ENCODE assay signal across 16 cellular contexts in the genomic region with DNA sequence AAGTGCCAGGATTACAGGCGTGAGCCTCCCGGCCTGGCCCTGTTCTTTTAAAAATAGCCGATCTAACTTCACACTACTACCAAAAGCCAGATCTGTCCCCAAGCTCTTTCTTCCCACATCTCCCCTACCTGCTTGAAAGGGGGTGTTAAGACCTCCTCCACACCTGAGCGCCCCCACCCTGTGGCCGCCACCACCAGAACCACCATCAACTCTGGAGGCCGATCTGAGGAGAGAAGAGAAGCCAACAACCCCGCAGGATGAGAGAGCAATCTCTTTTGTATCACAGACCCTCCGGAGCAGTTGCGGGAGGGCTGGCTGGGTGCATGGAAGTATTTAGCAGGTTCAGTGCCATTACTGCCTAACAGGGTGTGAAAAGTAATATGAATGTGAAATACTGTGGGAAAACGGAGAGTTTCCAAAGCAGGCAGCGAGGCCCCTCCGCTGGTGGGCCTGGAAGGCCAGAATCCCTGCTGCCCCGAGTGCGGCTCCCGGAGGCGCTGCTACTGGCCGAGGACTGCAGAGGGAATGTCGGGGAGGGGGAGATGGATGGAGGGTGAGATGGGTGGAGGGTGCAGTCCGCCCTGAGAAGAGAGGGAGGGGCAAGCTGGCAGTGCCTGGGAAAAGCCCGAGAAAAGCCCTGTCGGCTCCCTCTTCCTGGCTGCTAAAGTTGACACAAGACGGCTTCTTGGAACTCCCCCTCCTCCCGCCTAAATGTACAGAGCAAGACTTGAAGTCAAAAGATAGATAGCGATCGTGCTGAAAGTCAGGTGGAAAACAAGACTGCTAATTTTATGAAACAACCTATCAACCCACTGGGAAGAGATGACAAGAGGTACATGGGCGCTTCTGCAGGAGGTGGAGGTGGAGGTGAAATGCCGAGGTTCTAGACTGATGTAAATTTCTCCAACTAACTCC. TPM values are rescaled to one million over a fixed set of nuclear protein-coding genes. Genes with fewer than 3 reads are reported as not detected.
DNase-seq lines count a peak whose midpoint lies in the region; ATAC-seq, FAIRE-seq and TF ChIP-seq lines count a peak whose summit lies in the region.
"Had no signal": no experiment of that assay in that cellular context is flagged by ENCODE, and none has a peak within 500 bp of the region (broad histone marks: within the 10 kb centered on the region; RNA-seq: fewer than 3 reads in every experiment).

No MANE protein-coding gene starts in this region.

- H3K27ac Mint-ChIP-seq in T-helper 17 cell = no peak overlapping the region
- H3K27ac Mint-ChIP-seq in osteocyte (ENCODE audit: unreplicated experiment) = no peak overlapping the region

- H3K4me1 Mint-ChIP-seq in T-helper 17 cell = peaks cover 12% of the 10 kb centered on the region
- H3K4me1 Mint-ChIP-seq in osteocyte (ENCODE audit: unreplicated experiment) = peaks cover 10% of the 10 kb centered on the region

- no peak for FAIRE-seq in RCC 7860 (lab: Jason Lieb, UNC)
- FAIRE-seq: K562 had no signal

- H3K36me3 ChIP-seq in right atrium auricular region = no peaks in the 10 kb centered on the region

- H3K4me3 Mint-ChIP-seq in T-helper 17 cell = peak overlapping the region; percentile 83
- H3K4me3 Mint-ChIP-seq in osteocyte (ENCODE audit: unreplicated experiment) = peak overlapping the region; percentile 38

- DNase-seq in GM13977 (ENCODE audit: low spot score) (peak; percentile 38), T-helper 17 cell (no peak), right atrium auricular region (ENCODE audit: low spot score) (peak; percentile 56), osteocyte (ENCODE audit: extremely low spot score, unreplicated experiment) (no peak), RCC 7860 (ENCODE audit: low spot score) (no peak), UCSD-AML1 (lab: John Stamatoyannopoulos, UW; ENCODE audit: unreplicated experiment) (no peak), NCI-H2107 treated with DMSO at 0.1 percent for 48 hours (lab: John Stamatoyannopoulos, UW; ENCODE audit: unreplicated experiment) (no peak)
- DNase-seq: Caco-2; central memory CD4-positive, alpha-beta T cell; NCI-H774; SHP77 had no signal

- H3K27me3 ChIP-seq in right atrium auricular region = no peaks in the 10 kb centered on the region

- peaks cover 4% of the 10 kb centered on the region for H3K36me3 Mint-ChIP-seq in T-helper 17 cell (ENCODE audit: low read depth)
- H3K36me3 Mint-ChIP-seq in osteocyte (ENCODE audit: unreplicated experiment) = peaks cover 2% of the 10 kb centered on the region

- no peak for TF ChIP-seq CTCF in GM13977 (IDR thresholded peaks at IDR 0.05; ENCODE audit: extremely low read depth, insufficient read depth, missing control alignments)
- TF ChIP-seq CTCF in right atrium auricular region (IDR thresholded peaks at IDR 0.05) = no peak
- no peak for TF ChIP-seq CTCF in osteocyte (IDR thresholded peaks at IDR 0.05)

- H3K9me3 ChIP-seq in T-helper 17 cell (ENCODE audit: control insufficient read depth, low read length, poor library complexity, severe bottlenecking) = no peaks in the 10 kb centered on the region
- no peaks in the 10 kb centered on the region for H3K9me3 ChIP-seq in right atrium auricular region
- H3K9me3 ChIP-seq: Caco-2 had no signal

- peaks cover 0 to 56% of the 10 kb centered on the region in 2 donors for H3K4me1 ChIP-seq in right atrium auricular region

- H3K9me3 Mint-ChIP-seq in osteocyte (ENCODE audit: unreplicated experiment) = no peaks in the 10 kb centered on the region

- H3K27me3 Mint-ChIP-seq in T-helper 17 cell = peaks cover 91% of the 10 kb centered on the region
- peaks cover 90% of the 10 kb centered on the region for H3K27me3 Mint-ChIP-seq in osteocyte (ENCODE audit: unreplicated experiment)

- no peak for ATAC-seq in T-helper 17 cell
- no peak for ATAC-seq in esophagus mucosa
- ATAC-seq: K562 had no signal

- in situ Hi-C loops in GM13977 (cut with MboI; ENCODE audit: low pct_unique_long_range_greater_than_20kb, low sequenced_read_pairs, unreplicated experiment) = loop anchor here (25.0 kb wide), 1 partner anchor 705 kb away; no protein-coding TSS in a partner anchor

- H3K4me3 ChIP-seq in right atrium auricular region = peak overlapping the region; percentile 45 to 54
- H3K4me3 ChIP-seq: K562 had no signal

- peak overlapping the region; percentile 88 to 89 for H3K27ac ChIP-seq in right atrium auricular region
- H3K27ac ChIP-seq: skin epidermis, tibial nerve, VCaP had no signal

RNA-seq across cellular contexts. Expression of gene HAND2, which starts 22.3 kb away (rescaled TPM):
- total RNA-seq in T-helper 17 cell (not detected), right atrium auricular region (100 to 1,000 TPM in 1 of 2 donors, 10 to 100 TPM in 1; 86.3 to 108 TPM), osteocyte (not detected in 2 replicates), esophagus mucosa (0.08 TPM)
- total RNA-seq: Caco-2 had no signal

Comparison
In these comparisons a context has a peak if more than half of its experiments do, and no peak if none do; other contexts are left out.
1. DNase-seq: peak in GM13977 (single experiment) and right atrium auricular region (single experiment); none in T-helper 17 cell (0 of 3), osteocyte (single experiment), RCC 7860 (single experiment), UCSD-AML1 (single experiment) and NCI-H2107 treated with DMSO at 0.1 percent for 48 hours (single experiment).
2. RNA of gene HAND2, which starts 22.3 kb away (total RNA-seq): 86.3 to 108 TPM in right atrium auricular region; 0.08 TPM in esophagus mucosa (single experiment), not detected in T-helper 17 cell and not detected in osteocyte; every median in the first group is over 10 times any median in the second.